Comparison of ENCODE assay signal across 21 cellular contexts in genomic region chr2:240189686-240190085, GRCh38. TPM values are rescaled to one million over a fixed set of nuclear protein-coding genes. Genes with fewer than 3 reads are reported as not detected.
A peak's percentile ranks its signal among the peaks of the same experiment; 100 is the strongest.
DNase-seq lines count a peak whose midpoint lies in the region; ATAC-seq, FAIRE-seq and TF ChIP-seq lines count a peak whose summit lies in the region.
"Had no signal": no experiment of that assay in that cellular context is flagged by ENCODE, and none has a peak within 500 bp of the region (broad histone marks: within the 10 kb centered on the region; RNA-seq: fewer than 3 reads in every experiment).

No MANE protein-coding gene starts in this region.

- H3K4me3 Mint-ChIP-seq in natural killer cell treated with Interleukin-12 subunit alpha and Interleukin-12 subunit beta and Interleukin-15 and Interleukin-18, amount 100 ng/mL, for 72 hours = no peak overlapping the region
- no peak overlapping the region for H3K4me3 Mint-ChIP-seq in natural killer cell
- H3K4me3 Mint-ChIP-seq in T-helper 17 cell = no peak overlapping the region
- no peak overlapping the region for H3K4me3 Mint-ChIP-seq in activated T-helper 1 cell treated with anti-CD3 and anti-CD28 coated beads, Interleukin-12 subunit alpha, Interleukin-12 subunit beta, Interleukin-2, Interleukin-4 antibody, amounts not matched to agents 30 ng/mL and 10 ng/mL and 1 ng/mL, durations not matched to agents 14 hours and 24 hours and 36 hours
- H3K4me3 Mint-ChIP-seq: CD4-positive, CD25-positive, alpha-beta regulatory T cell had no signal

- TF ChIP-seq CTCF in natural killer cell (IDR thresholded peaks at IDR 0.05) (no peak), right lobe of liver (IDR thresholded peaks at IDR 0.05) (no peak), sigmoid colon (IDR thresholded peaks at IDR 0.05) (no peak), kidney (IDR thresholded peaks at IDR 0.05; ENCODE audit: borderline replicate concordance, extremely low read depth, insufficient read depth) (no peak)

- intact Hi-C loops in natural killer cell (cut with micrococcal nuclease) (no loop called here), right lobe of liver (cut with DNase I) (no loop called here), sigmoid colon (cut with DNase I) (no loop called here), aorta (cut with DNase I) (no loop called here), kidney (cut with DNase I) (no loop called here)
- intact Hi-C loops in activated T-helper 1 cell treated with anti-CD3 and anti-CD28 coated beads, Interleukin-12 subunit alpha, Interleukin-12 subunit beta, Interleukin-2, Interleukin-4 antibody, amounts not matched to agents 30 ng/mL and 10 ng/mL and 1 ng/mL, durations not matched to agents 14 hours and 24 hours and 36 hours (cut with micrococcal nuclease) = no loop called here

- FAIRE-seq in kidney (lab: Jason Lieb, UNC) = no peak
- FAIRE-seq: GM19239 had no signal

- peak in 1 of 2 donors; percentile 33 for ATAC-seq in natural killer cell treated with Interleukin-12 subunit alpha and Interleukin-12 subunit beta and Interleukin-15 and Interleukin-18, amount 100 ng/mL, for 72 hours
- ATAC-seq in natural killer cell = no peak
- ATAC-seq in right lobe of liver = no peak
- no peak for ATAC-seq in aorta (ENCODE audit: low FRiP score)
- ATAC-seq in T-helper 17 cell = no peak

- no peaks in the 10 kb centered on the region for H3K4me1 Mint-ChIP-seq in natural killer cell treated with Interleukin-12 subunit alpha and Interleukin-12 subunit beta and Interleukin-15 and Interleukin-18, amount 100 ng/mL, for 72 hours (ENCODE audit: low read depth in 2 of 2)
- H3K4me1 Mint-ChIP-seq in natural killer cell (no peaks in the 10 kb centered on the region), T-helper 17 cell (no peaks in the 10 kb centered on the region)
- no peaks in the 10 kb centered on the region for H3K4me1 Mint-ChIP-seq in activated T-helper 1 cell treated with anti-CD3 and anti-CD28 coated beads, Interleukin-12 subunit alpha, Interleukin-12 subunit beta, Interleukin-2, Interleukin-4 antibody, amounts not matched to agents 30 ng/mL and 10 ng/mL and 1 ng/mL, durations not matched to agents 14 hours and 24 hours and 36 hours (ENCODE audit: low read depth)
- H3K4me1 Mint-ChIP-seq: CD4-positive, CD25-positive, alpha-beta regulatory T cell had no signal

- H3K9ac ChIP-seq in kidney (ENCODE audit: low read length in 2 of 2) = no peak overlapping the region

- peaks cover 31 to 32% of the 10 kb centered on the region in 2 donors for H3K27me3 Mint-ChIP-seq in natural killer cell treated with Interleukin-12 subunit alpha and Interleukin-12 subunit beta and Interleukin-15 and Interleukin-18, amount 100 ng/mL, for 72 hours
- peaks cover 19 to 36% of the 10 kb centered on the region in 2 donors for H3K27me3 Mint-ChIP-seq in natural killer cell (ENCODE audit: low read depth in 2 of 2)
- H3K27me3 Mint-ChIP-seq in T-helper 17 cell = peaks cover 65% of the 10 kb centered on the region
- peaks cover 5% of the 10 kb centered on the region for H3K27me3 Mint-ChIP-seq in activated T-helper 1 cell treated with anti-CD3 and anti-CD28 coated beads, Interleukin-12 subunit alpha, Interleukin-12 subunit beta, Interleukin-2, Interleukin-4 antibody, amounts not matched to agents 30 ng/mL and 10 ng/mL and 1 ng/mL, durations not matched to agents 14 hours and 24 hours and 36 hours (ENCODE audit: insufficient read depth)

- H3K36me3 ChIP-seq in right lobe of liver = no peaks in the 10 kb centered on the region
- no peaks in the 10 kb centered on the region for H3K36me3 ChIP-seq in sigmoid colon
- H3K36me3 ChIP-seq in aorta (ENCODE audit: control insufficient read depth in 1 of 2, insufficient read depth in 2 of 2, low read length in 1 of 2) = no peaks in the 10 kb centered on the region
- no peaks in the 10 kb centered on the region for H3K36me3 ChIP-seq in kidney (ENCODE audit: control insufficient read depth in 1 of 2, insufficient read depth in 2 of 2, low read length in 2 of 2)

- no peaks in the 10 kb centered on the region for H3K36me3 Mint-ChIP-seq in natural killer cell treated with Interleukin-12 subunit alpha and Interleukin-12 subunit beta and Interleukin-15 and Interleukin-18, amount 100 ng/mL, for 72 hours
- H3K36me3 Mint-ChIP-seq in natural killer cell (no peaks in the 10 kb centered on the region), T-helper 17 cell (ENCODE audit: low read depth) (peaks cover 2% of the 10 kb centered on the region)
- H3K36me3 Mint-ChIP-seq in activated T-helper 1 cell treated with anti-CD3 and anti-CD28 coated beads, Interleukin-12 subunit alpha, Interleukin-12 subunit beta, Interleukin-2, Interleukin-4 antibody, amounts not matched to agents 30 ng/mL and 10 ng/mL and 1 ng/mL, durations not matched to agents 14 hours and 24 hours and 36 hours (ENCODE audit: low read depth) = no peaks in the 10 kb centered on the region
- H3K36me3 Mint-ChIP-seq: CD4-positive, CD25-positive, alpha-beta regulatory T cell had no signal

- no peaks in the 10 kb centered on the region for H3K9me3 ChIP-seq in right lobe of liver
- H3K9me3 ChIP-seq in sigmoid colon = peaks cover 0 to 8% (median 0%) of the 10 kb centered on the region in 4 donors
- H3K9me3 ChIP-seq in aorta (ENCODE audit: control insufficient read depth, low read length) = no peaks in the 10 kb centered on the region
- no peaks in the 10 kb centered on the region for H3K9me3 ChIP-seq in T-helper 17 cell (ENCODE audit: control insufficient read depth, low read length, poor library complexity, severe bottlenecking)
- H3K9me3 ChIP-seq in kidney (ENCODE audit: control insufficient read depth in 1 of 2, low read length in 2 of 2) = no peaks in the 10 kb centered on the region

- H3K27ac Mint-ChIP-seq in natural killer cell treated with Interleukin-12 subunit alpha and Interleukin-12 subunit beta and Interleukin-15 and Interleukin-18, amount 100 ng/mL, for 72 hours = no peak overlapping the region
- H3K27ac Mint-ChIP-seq in natural killer cell (no peak overlapping the region), T-helper 17 cell (no peak overlapping the region)
- no peak overlapping the region for H3K27ac Mint-ChIP-seq in activated T-helper 1 cell treated with anti-CD3 and anti-CD28 coated beads, Interleukin-12 subunit alpha, Interleukin-12 subunit beta, Interleukin-2, Interleukin-4 antibody, amounts not matched to agents 30 ng/mL and 10 ng/mL and 1 ng/mL, durations not matched to agents 14 hours and 24 hours and 36 hours
- H3K27ac Mint-ChIP-seq: CD4-positive, CD25-positive, alpha-beta regulatory T cell had no signal

- TF ChIP-seq EP300 in sigmoid colon (IDR thresholded peaks at IDR 0.05) = no peak

- no peak overlapping the region for H3K27ac ChIP-seq in right lobe of liver
- H3K27ac ChIP-seq in sigmoid colon = no peak overlapping the region
- H3K27ac ChIP-seq in aorta (ENCODE audit: low read depth in 1 of 2, low read length in 2 of 2) = no peak overlapping the region
- H3K27ac ChIP-seq in kidney (ENCODE audit: low read depth in 2 of 2, low read length in 2 of 2) = no peak overlapping the region

- TF ChIP-seq POLR2A in right lobe of liver (IDR thresholded peaks at IDR 0.05) (no peak), sigmoid colon (IDR thresholded peaks at IDR 0.05) (no peak)

- H3K27me3 ChIP-seq in right lobe of liver (no peaks in the 10 kb centered on the region), sigmoid colon (no peaks in the 10 kb centered on the region), aorta (ENCODE audit: control insufficient read depth in 1 of 2, insufficient read depth in 2 of 2, low read length in 1 of 2) (no peaks in the 10 kb centered on the region)

- WGBS in right lobe of liver (ENCODE audit: insufficient coverage, low coverage, low lambda C conversion rate, missing lambda C conversion rate) = 47% methylated on average over 2 of the region's 4 CpGs
- WGBS in sigmoid colon, 2 donors = 22 to 66% methylated on average over 4 of the region's 4 CpGs
- 69 to 73% methylated on average over 4 of the region's 4 CpGs for WGBS in aorta, 2 donors

- H3K9me3 Mint-ChIP-seq in natural killer cell treated with Interleukin-12 subunit alpha and Interleukin-12 subunit beta and Interleukin-15 and Interleukin-18, amount 100 ng/mL, for 72 hours = no peaks in the 10 kb centered on the region
- no peaks in the 10 kb centered on the region for H3K9me3 Mint-ChIP-seq in natural killer cell
- no peaks in the 10 kb centered on the region for H3K9me3 Mint-ChIP-seq in activated T-helper 1 cell treated with anti-CD3 and anti-CD28 coated beads, Interleukin-12 subunit alpha, Interleukin-12 subunit beta, Interleukin-2, Interleukin-4 antibody, amounts not matched to agents 30 ng/mL and 10 ng/mL and 1 ng/mL, durations not matched to agents 14 hours and 24 hours and 36 hours

- peak; percentile 12 for DNase-seq in natural killer cell treated with Interleukin-12 subunit alpha and Interleukin-12 subunit beta and Interleukin-15 and Interleukin-18, amount 100 ng/mL, for 72 hours (ENCODE audit: low spot score)
- DNase-seq in natural killer cell (no peak), right lobe of liver (peak in 2 of 3 donors; percentile 24 to 25), sigmoid colon (peak; percentile 34), aorta (peak; percentile 19 to 43), T-helper 17 cell (no peak), kidney (no peak)
- no peak for DNase-seq in activated T-helper 1 cell treated with anti-CD3 and anti-CD28 coated beads, Interleukin-12 subunit alpha, Interleukin-12 subunit beta, Interleukin-2, Interleukin-4 antibody, amounts not matched to agents 30 ng/mL and 10 ng/mL and 1 ng/mL, durations not matched to agents 14 hours and 24 hours and 36 hours (ENCODE audit: low spot score)
- DNase-seq: CD4-positive, CD25-positive, alpha-beta regulatory T cell; DMS79; H7; Kasumi-1; NCI-H1694 treated with DMSO at 0.1 percent for 48 hours; NCI-H2081 treated with DMSO at 0.1 percent for 48 hours; NCI-H446; NCI-H526; Right ventricle myocardium superior had no signal

- H3K4me3 ChIP-seq in right lobe of liver (no peak overlapping the region), sigmoid colon (no peak overlapping the region), aorta (ENCODE audit: low read length in 2 of 2) (no peak overlapping the region), kidney (ENCODE audit: low read length in 2 of 2) (no peak overlapping the region)

- H3K4me1 ChIP-seq in right lobe of liver (no peaks in the 10 kb centered on the region), sigmoid colon (no peaks in the 10 kb centered on the region), aorta (ENCODE audit: control insufficient read depth in 1 of 2, insufficient read depth in 2 of 2, low read length in 2 of 2) (no peaks in the 10 kb centered on the region), kidney (ENCODE audit: control insufficient read depth in 1 of 2, insufficient read depth in 1 of 2, low read depth in 1 of 2, low read length in 2 of 2) (no peaks in the 10 kb centered on the region)

RNA-seq across cellular contexts. Expression of gene OTOS, which starts 49.2 kb away (rescaled TPM):
- not detected for total RNA-seq in natural killer cell treated with Interleukin-12 subunit alpha and Interleukin-12 subunit beta and Interleukin-15 and Interleukin-18, amount 100 ng/mL, for 72 hours
- total RNA-seq in natural killer cell (not detected), right lobe of liver (not detected), sigmoid colon (not detected), aorta (not detected), T-helper 17 cell (not detected), kidney (4.6 TPM)
- polyA plus RNA-seq in sigmoid colon (not detected), aorta (not detected), kidney (ENCODE audit: insufficient read depth, low read depth, low replicate concordance) (1.5 TPM)
- total RNA-seq in activated T-helper 1 cell treated with anti-CD3 and anti-CD28 coated beads, Interleukin-12 subunit alpha, Interleukin-12 subunit beta, Interleukin-2, Interleukin-4 antibody, amounts not matched to agents 30 ng/mL and 10 ng/mL and 1 ng/mL, durations not matched to agents 14 hours and 24 hours and 36 hours = not detected in 2 replicates
- total RNA-seq: A673; CD4-positive, CD25-positive, alpha-beta regulatory T cell; H7; MCF 10A; Right ventricle myocardium superior had no signal
- polyA plus RNA-seq: BJ; CD4-positive, CD25-positive, alpha-beta regulatory T cell had no signal

RNA-seq across cellular contexts. Expression of gene COPS9, which starts 53.6 kb away (rescaled TPM):
- total RNA-seq in natural killer cell treated with Interleukin-12 subunit alpha and Interleukin-12 subunit beta and Interleukin-15 and Interleukin-18, amount 100 ng/mL, for 72 hours = 100 to 1,000 TPM; 117 to 131 TPM
- total RNA-seq in natural killer cell = 10 to 100 TPM; 51.5 to 76.5 (median 53.5) TPM
- 10 to 100 TPM; 33.1 to 66.1 (median 45.8) TPM for total RNA-seq in right lobe of liver
- 100 to 1,000 TPM; 235 to 376 (median 317) TPM for total RNA-seq in sigmoid colon
- polyA plus RNA-seq in sigmoid colon = 100 to 1,000 TPM; 238 to 458 (median 422) TPM
- 10 to 100 TPM; 83.7 to 94.0 TPM for total RNA-seq in aorta
- polyA plus RNA-seq in aorta = 100 to 1,000 TPM; 415 to 787 TPM
- 10 to 100 TPM; 65.0 to 74.0 TPM for total RNA-seq in T-helper 17 cell
- 127 and 132 TPM in 2 replicates for total RNA-seq in activated T-helper 1 cell treated with anti-CD3 and anti-CD28 coated beads, Interleukin-12 subunit alpha, Interleukin-12 subunit beta, Interleukin-2, Interleukin-4 antibody, amounts not matched to agents 30 ng/mL and 10 ng/mL and 1 ng/mL, durations not matched to agents 14 hours and 24 hours and 36 hours
- 119 TPM for total RNA-seq in kidney
- 310 TPM for polyA plus RNA-seq in kidney (ENCODE audit: insufficient read depth, low read depth, low replicate concordance)

Comparison
In these comparisons a context has a peak if more than half of its experiments do, and no peak if none do; other contexts are left out.
1. DNase-seq: peak in natural killer cell treated with Interleukin-12 subunit alpha and Interleukin-12 subunit beta and Interleukin-15 and Interleukin-18, amount 100 ng/mL, for 72 hours (single experiment), right lobe of liver (2 of 3), sigmoid colon (single experiment) and aorta (2 of 2); none in natural killer cell (single experiment), T-helper 17 cell (0 of 3), activated T-helper 1 cell treated with anti-CD3 and anti-CD28 coated beads, Interleukin-12 subunit alpha, Interleukin-12 subunit beta, Interleukin-2, Interleukin-4 antibody, amounts not matched to agents 30 ng/mL and 10 ng/mL and 1 ng/mL, durations not matched to agents 14 hours and 24 hours and 36 hours (single experiment) and kidney (single experiment).